ENCODE assay signal across 9 cellular contexts in genomic region chr21:25283720-25284119, GRCh38.
DNase-seq lines count a peak whose midpoint lies in the region; ATAC-seq and TF ChIP-seq lines count a peak whose summit lies in the region.
"Had no signal": no experiment of that assay in that cellular context is flagged by ENCODE, and none has a peak within 500 bp of the region (broad histone marks: within the 10 kb centered on the region; RNA-seq: fewer than 3 reads in every experiment).

No MANE protein-coding gene starts in this region.

- intact Hi-C loops in Panc1 (cut with micrococcal nuclease; ENCODE audit: unreplicated experiment): loop anchor here (10.0 kb wide), 1 partner anchor 101 kb away; no protein-coding TSS in a partner anchor
- intact Hi-C loops in thyroid gland (cut with DNase I): no loop called here

- H3K4me1 ChIP-seq in Panc1 (ENCODE audit: control insufficient read depth, insufficient read depth, low read length) (no peaks in the 10 kb centered on the region), thyroid gland (no peaks in the 10 kb centered on the region)

- H3K9me3 ChIP-seq in Panc1 (ENCODE audit: control insufficient read depth, insufficient read depth, low read depth, low read length) (no peaks in the 10 kb centered on the region), thyroid gland (no peaks in the 10 kb centered on the region)

- POLR2A ChIA-PET in Panc1 (lab: Charles Lee): no interaction called here

- H3K27ac ChIP-seq in Panc1 (ENCODE audit: low read length) (no peak overlapping the region), thyroid gland (no peak overlapping the region)

- WGBS in thyroid gland, 2 donors: 53 to 58% methylated on average over 6 of the region's 6 CpGs

- TF ChIP-seq CTCF in Panc1 (IDR thresholded peaks at IDR 0.05): peak; percentile 54
- no peak for TF ChIP-seq CTCF in thyroid gland (IDR thresholded peaks at IDR 0.05)

- DNase-seq in AG20443 (ENCODE audit: low spot score) (peak; percentile 34), Panc1 (ENCODE audit: low read depth, low spot score) (no peak), germinal center (ENCODE audit: low spot score) (peak; percentile 14), thyroid gland (no peak), NCI-H2196 (lab: John Stamatoyannopoulos, UW; ENCODE audit: unreplicated experiment) (no peak)
- DNase-seq: T1000 had no signal

- H3K27me3 ChIP-seq in Panc1 (ENCODE audit: control insufficient read depth, insufficient read depth, low read length) (no peaks in the 10 kb centered on the region), thyroid gland (no peaks in the 10 kb centered on the region)

- ATAC-seq in GM18868 (IDR thresholded peaks at IDR 0.05; ENCODE audit: unreplicated experiment) (peak; percentile 50), Panc1 (no peak), HG03457 (IDR thresholded peaks at IDR 0.05; ENCODE audit: unreplicated experiment) (no peak), HG03432 (IDR thresholded peaks at IDR 0.05; ENCODE audit: unreplicated experiment) (no peak)

- CTCF ChIA-PET in Panc1 (lab: Charles Lee): no interaction called here

- BruUV-seq in Panc1 (replicated peaks; lab: Mats Ljungman, UMichigan): no TSS peak

- H3K36me3 ChIP-seq in Panc1 (ENCODE audit: control insufficient read depth, insufficient read depth, low read length): no peaks in the 10 kb centered on the region
- H3K36me3 ChIP-seq in thyroid gland: no peaks in the 10 kb centered on the region

- H3K4me3 ChIP-seq in Panc1 (ENCODE audit: low read depth in 2 of 2, low read length in 2 of 2) (no peak overlapping the region), thyroid gland (replicated peaks in 1 of 3) (no peak overlapping the region)

- no peak for TF ChIP-seq POLR2A in thyroid gland (IDR thresholded peaks at IDR 0.05)

- in situ Hi-C loops in Panc1 (cut with HindIII; ENCODE audit: low pct_unique_long_range_greater_than_20kb, low sequenced_read_pairs): no loop called here

Comparison
In these comparisons a context has a peak if more than half of its experiments do, and no peak if none do; other contexts are left out.
1. DNase-seq: peak in AG20443 (single experiment) and germinal center (single experiment); none in Panc1 (single experiment), thyroid gland (0 of 2) and NCI-H2196 (single experiment).